In the genomic region with DNA sequence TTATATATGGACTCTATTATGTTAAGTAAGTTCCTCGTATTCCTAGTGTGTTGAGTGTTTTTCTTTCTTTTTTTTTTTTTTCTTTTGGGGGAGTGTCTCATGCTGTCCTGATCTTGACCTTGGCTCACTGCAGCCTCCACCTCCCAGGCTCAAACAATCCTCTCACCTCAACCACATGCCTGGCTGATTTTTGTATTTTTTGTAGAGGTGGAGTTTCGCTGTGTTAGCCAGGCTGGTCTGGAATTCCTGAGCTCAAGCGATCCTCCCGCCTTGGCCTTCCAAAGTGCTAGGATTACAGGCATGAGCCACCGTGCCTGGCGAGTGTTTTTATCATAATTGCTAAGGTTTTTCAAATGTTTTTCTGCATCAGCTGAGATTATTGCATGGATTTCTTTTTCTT, we compare ENCODE assay signal across 14 cellular contexts. TPM values are rescaled to one million over a fixed set of nuclear protein-coding genes. Genes with fewer than 3 reads are reported as not detected.
DNase-seq lines count a peak whose midpoint lies in the region; ATAC-seq lines count a peak whose summit lies in the region.
"Had no signal": no experiment of that assay in that cellular context is flagged by ENCODE, and none has a peak within 500 bp of the region (broad histone marks: within the 10 kb centered on the region; RNA-seq: fewer than 3 reads in every experiment).

No MANE protein-coding gene starts in this region.

- H3K4me3 Mint-ChIP-seq in activated T-cell treated with anti-CD3 and anti-CD28 coated beads, Interleukin-2, amount 50 U/mL, for 72 hours = no peak overlapping the region
- no peak overlapping the region for H3K4me3 Mint-ChIP-seq in activated T-cell treated with anti-CD3 and anti-CD28 coated beads, Interleukin-2, amount 50 U/mL, for 24 hours
- H3K4me3 Mint-ChIP-seq: B cell; CD4-positive, alpha-beta T cell; CD8-positive, alpha-beta T cell had no signal

- peaks cover 65 to 87% of the 10 kb centered on the region in 2 donors for H3K36me3 Mint-ChIP-seq in activated T-cell treated with anti-CD3 and anti-CD28 coated beads, Interleukin-2, amount 50 U/mL, for 72 hours (ENCODE audit: insufficient read depth in 2 of 2)
- H3K36me3 Mint-ChIP-seq in activated T-cell treated with anti-CD3 and anti-CD28 coated beads, Interleukin-2, amount 50 U/mL, for 24 hours (ENCODE audit: low read depth) = peaks cover 97% of the 10 kb centered on the region

- H3K9me3 Mint-ChIP-seq in activated T-cell treated with anti-CD3 and anti-CD28 coated beads, Interleukin-2, amount 50 U/mL, for 72 hours = peaks cover 16 to 26% of the 10 kb centered on the region in 2 donors
- H3K9me3 Mint-ChIP-seq in activated T-cell treated with anti-CD3 and anti-CD28 coated beads, Interleukin-2, amount 50 U/mL, for 24 hours = peaks cover 55% of the 10 kb centered on the region

- no peak for DNase-seq in activated T-cell treated with anti-CD3 and anti-CD28 coated beads, Interleukin-2, amount 50 U/mL, for 72 hours
- DNase-seq in activated T-cell treated with anti-CD3 and anti-CD28 coated beads, Interleukin-2, amount 50 U/mL, for 24 hours = no peak
- DNase-seq in left kidney (ENCODE audit: low read depth, low spot score) = peak; percentile 22
- DNase-seq in activated CD4-positive, CD25-positive, alpha-beta regulatory T cell treated with anti-CD3 and anti-CD28 coated beads, Interleukin-2, amount 50 U/mL, for 72 hours = no peak
- DNase-seq: AML-193; Caco-2; Calu3; CD4-positive, alpha-beta T cell; CD8-positive, alpha-beta T cell; DMS79 treated with DMSO at 0.1 percent for 48 hours; GF-D8 had no signal

- ATAC-seq in activated T-cell treated with anti-CD3 and anti-CD28 coated beads, Interleukin-2, amount 50 U/mL, for 72 hours (replicated peaks in 1 of 2) = no peak
- no peak for ATAC-seq in HG02642 (IDR thresholded peaks at IDR 0.05; ENCODE audit: poor library complexity, unreplicated experiment)
- ATAC-seq: A549; CD8-positive, alpha-beta T cell had no signal

- no peaks in the 10 kb centered on the region for H3K4me1 Mint-ChIP-seq in activated T-cell treated with anti-CD3 and anti-CD28 coated beads, Interleukin-2, amount 50 U/mL, for 72 hours (ENCODE audit: low read depth)
- H3K4me1 Mint-ChIP-seq in activated T-cell treated with anti-CD3 and anti-CD28 coated beads, Interleukin-2, amount 50 U/mL, for 24 hours (ENCODE audit: low read depth) = no peaks in the 10 kb centered on the region

- H3K27ac Mint-ChIP-seq in activated T-cell treated with anti-CD3 and anti-CD28 coated beads, Interleukin-2, amount 50 U/mL, for 72 hours = peak overlapping the region; percentile 33
- no peak overlapping the region for H3K27ac Mint-ChIP-seq in activated T-cell treated with anti-CD3 and anti-CD28 coated beads, Interleukin-2, amount 50 U/mL, for 24 hours
- H3K27ac Mint-ChIP-seq: B cell; CD4-positive, alpha-beta T cell; CD8-positive, alpha-beta T cell had no signal

- H3K27me3 Mint-ChIP-seq in activated T-cell treated with anti-CD3 and anti-CD28 coated beads, Interleukin-2, amount 50 U/mL, for 72 hours (ENCODE audit: low read depth) = no peaks in the 10 kb centered on the region
- no peaks in the 10 kb centered on the region for H3K27me3 Mint-ChIP-seq in activated T-cell treated with anti-CD3 and anti-CD28 coated beads, Interleukin-2, amount 50 U/mL, for 24 hours
- H3K27me3 Mint-ChIP-seq: B cell; CD4-positive, alpha-beta T cell had no signal

RNA-seq across cellular contexts. Expression of a gene that starts 10.7 kb away (rescaled TPM):
- 1 to 10 TPM; 5.6 to 10.0 TPM for total RNA-seq in activated T-cell treated with anti-CD3 and anti-CD28 coated beads, Interleukin-2, amount 50 U/mL, for 72 hours

RNA-seq across cellular contexts. Expression of a gene that starts 16.9 kb away (rescaled TPM):
- 10 to 100 TPM; 32.1 to 33.5 TPM for total RNA-seq in activated T-cell treated with anti-CD3 and anti-CD28 coated beads, Interleukin-2, amount 50 U/mL, for 72 hours

RNA-seq across cellular contexts. Expression of a gene that starts 49.8 kb away (rescaled TPM):
- 1 to 10 TPM; 2.3 to 3.7 TPM for total RNA-seq in activated T-cell treated with anti-CD3 and anti-CD28 coated beads, Interleukin-2, amount 50 U/mL, for 72 hours
- total RNA-seq: Calu3 had no signal
